1 cellular context compared by ENCODE assay signal in the genomic region with DNA sequence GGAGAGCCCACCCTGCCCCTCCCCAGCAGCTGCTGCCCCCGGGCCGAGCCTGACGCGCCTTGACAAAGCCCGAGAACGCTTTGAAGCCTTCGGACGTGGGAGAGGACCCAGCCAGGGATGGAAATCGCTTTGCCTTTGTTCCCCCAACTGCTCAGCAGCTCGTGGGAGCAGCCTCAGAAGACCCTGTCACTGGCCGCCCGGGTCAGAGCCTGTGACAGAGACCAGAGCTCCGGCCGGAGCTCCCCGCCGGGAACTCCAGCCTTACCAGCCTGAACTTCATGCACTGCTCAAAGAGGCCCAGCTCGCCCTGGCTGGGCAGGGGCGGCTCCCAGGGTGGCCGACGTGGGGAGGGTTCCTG.
TF ChIP-seq lines count a peak whose summit lies in the region.

No MANE protein-coding gene starts in this region.

TF ChIP-seq in GM23338, 12 proteins besides CTCF, POLR2A, EP300 and RAD21:
- TF ChIP-seq, protein P1, sequence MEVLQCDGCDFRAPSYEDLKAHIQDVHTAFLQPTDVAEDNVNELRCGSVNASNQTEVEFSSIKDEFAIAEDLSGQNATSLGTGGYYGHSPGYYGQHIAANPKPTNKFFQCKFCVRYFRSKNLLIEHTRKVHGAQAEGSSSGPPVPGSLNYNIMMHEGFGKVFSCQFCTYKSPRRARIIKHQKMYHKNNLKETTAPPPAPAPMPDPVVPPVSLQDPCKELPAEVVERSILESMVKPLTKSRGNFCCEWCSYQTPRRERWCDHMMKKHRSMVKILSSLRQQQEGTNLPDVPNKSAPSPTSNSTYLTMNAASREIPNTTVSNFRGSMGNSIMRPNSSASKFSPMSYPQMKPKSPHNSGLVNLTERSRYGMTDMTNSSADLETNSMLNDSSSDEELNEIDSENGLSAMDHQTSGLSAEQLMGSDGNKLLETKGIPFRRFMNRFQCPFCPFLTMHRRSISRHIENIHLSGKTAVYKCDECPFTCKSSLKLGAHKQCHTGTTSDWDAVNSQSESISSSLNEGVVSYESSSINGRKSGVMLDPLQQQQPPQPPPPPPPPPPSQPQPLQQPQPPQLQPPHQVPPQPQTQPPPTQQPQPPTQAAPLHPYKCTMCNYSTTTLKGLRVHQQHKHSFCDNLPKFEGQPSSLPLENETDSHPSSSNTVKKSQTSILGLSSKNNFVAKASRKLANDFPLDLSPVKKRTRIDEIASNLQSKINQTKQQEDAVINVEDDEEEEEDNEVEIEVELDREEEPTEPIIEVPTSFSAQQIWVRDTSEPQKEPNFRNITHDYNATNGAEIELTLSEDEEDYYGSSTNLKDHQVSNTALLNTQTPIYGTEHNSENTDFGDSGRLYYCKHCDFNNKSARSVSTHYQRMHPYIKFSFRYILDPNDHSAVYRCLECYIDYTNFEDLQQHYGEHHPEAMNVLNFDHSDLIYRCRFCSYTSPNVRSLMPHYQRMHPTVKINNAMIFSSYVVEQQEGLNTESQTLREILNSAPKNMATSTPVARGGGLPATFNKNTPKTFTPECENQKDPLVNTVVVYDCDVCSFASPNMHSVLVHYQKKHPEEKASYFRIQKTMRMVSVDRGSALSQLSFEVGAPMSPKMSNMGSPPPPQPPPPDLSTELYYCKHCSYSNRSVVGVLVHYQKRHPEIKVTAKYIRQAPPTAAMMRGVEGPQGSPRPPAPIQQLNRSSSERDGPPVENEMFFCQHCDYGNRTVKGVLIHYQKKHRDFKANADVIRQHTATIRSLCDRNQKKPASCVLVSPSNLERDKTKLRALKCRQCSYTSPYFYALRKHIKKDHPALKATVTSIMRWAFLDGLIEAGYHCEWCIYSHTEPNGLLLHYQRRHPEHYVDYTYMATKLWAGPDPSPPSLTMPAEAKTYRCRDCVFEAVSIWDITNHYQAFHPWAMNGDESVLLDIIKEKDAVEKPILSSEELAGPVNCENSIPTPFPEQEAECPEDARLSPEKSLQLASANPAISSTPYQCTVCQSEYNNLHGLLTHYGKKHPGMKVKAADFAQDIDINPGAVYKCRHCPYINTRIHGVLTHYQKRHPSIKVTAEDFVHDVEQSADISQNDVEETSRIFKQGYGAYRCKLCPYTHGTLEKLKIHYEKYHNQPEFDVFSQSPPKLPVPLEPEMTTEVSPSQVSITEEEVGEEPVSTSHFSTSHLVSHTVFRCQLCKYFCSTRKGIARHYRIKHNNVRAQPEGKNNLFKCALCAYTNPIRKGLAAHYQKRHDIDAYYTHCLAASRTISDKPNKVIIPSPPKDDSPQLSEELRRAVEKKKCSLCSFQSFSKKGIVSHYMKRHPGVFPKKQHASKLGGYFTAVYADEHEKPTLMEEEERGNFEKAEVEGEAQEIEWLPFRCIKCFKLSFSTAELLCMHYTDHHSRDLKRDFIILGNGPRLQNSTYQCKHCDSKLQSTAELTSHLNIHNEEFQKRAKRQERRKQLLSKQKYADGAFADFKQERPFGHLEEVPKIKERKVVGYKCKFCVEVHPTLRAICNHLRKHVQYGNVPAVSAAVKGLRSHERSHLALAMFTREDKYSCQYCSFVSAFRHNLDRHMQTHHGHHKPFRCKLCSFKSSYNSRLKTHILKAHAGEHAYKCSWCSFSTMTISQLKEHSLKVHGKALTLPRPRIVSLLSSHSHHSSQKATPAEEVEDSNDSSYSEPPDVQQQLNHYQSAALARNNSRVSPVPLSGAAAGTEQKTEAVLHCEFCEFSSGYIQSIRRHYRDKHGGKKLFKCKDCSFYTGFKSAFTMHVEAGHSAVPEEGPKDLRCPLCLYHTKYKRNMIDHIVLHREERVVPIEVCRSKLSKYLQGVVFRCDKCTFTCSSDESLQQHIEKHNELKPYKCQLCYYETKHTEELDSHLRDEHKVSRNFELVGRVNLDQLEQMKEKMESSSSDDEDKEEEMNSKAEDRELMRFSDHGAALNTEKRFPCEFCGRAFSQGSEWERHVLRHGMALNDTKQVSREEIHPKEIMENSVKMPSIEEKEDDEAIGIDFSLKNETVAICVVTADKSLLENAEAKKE (CRISPR knock-in tag; IDR thresholded peaks at IDR 0.05) = no peak
- TF ChIP-seq NANOG (IDR thresholded peaks at IDR 0.05; ENCODE audit: borderline replicate concordance) (no peak), ETS1 (IDR thresholded peaks at IDR 0.05) (no peak)
TF ChIP-seq in GM23338: peak in this region for 0.
